Comparison of ENCODE assay signal across 1 cellular context in genomic region chr5:80399553-80400239, GRCh38.
TF ChIP-seq lines count a peak whose summit lies in the region.

No MANE protein-coding gene starts in this region.

TF ChIP-seq in HepG2, 621 proteins besides CTCF, POLR2A, EP300 and RAD21 (continued from another document):
- no peak for TF ChIP-seq E2F2 (CRISPR knock-in tag; IDR thresholded peaks at IDR 0.05; ENCODE audit: borderline replicate concordance)
- TF ChIP-seq FOSL2 (CRISPR knock-in tag; IDR thresholded peaks at IDR 0.05) = 0 out of 2 replicates have a peak, but pooled peaks have one; percentile 19
- TF ChIP-seq SMARCC2 (IDR thresholded peaks at IDR 0.05) = no peak
- TF ChIP-seq SIX1 (CRISPR knock-in tag; IDR thresholded peaks at IDR 0.05; ENCODE audit: borderline replicate concordance) = no peak
- TF ChIP-seq NFE2L2 (IDR thresholded peaks at IDR 0.05; ENCODE audit: low read length) = peak; percentile 41; the same call in 1 of the 2 replicates
- no peak for TF ChIP-seq ZNF713 (CRISPR knock-in tag; IDR thresholded peaks at IDR 0.05)
- TF ChIP-seq SALL1 (CRISPR knock-in tag; IDR thresholded peaks at IDR 0.05) = no peak
- no peak for TF ChIP-seq ZNF292 (CRISPR knock-in tag; IDR thresholded peaks at IDR 0.05; ENCODE audit: borderline replicate concordance, low read depth)
- peak; percentile 62; the same call in 1 of the 2 replicates for TF ChIP-seq ATF7 (IDR thresholded peaks at IDR 0.05)
- no peak for TF ChIP-seq ATF7 (CRISPR knock-in tag; IDR thresholded peaks at IDR 0.05)
- no peak for TF ChIP-seq ZGPAT (CRISPR knock-in tag; IDR thresholded peaks at IDR 0.05)
- TF ChIP-seq ZNF891 (CRISPR knock-in tag; IDR thresholded peaks at IDR 0.05) = no peak
- TF ChIP-seq THAP8 (CRISPR knock-in tag; IDR thresholded peaks at IDR 0.05; ENCODE audit: borderline replicate concordance) = no peak
- no peak for TF ChIP-seq ZNF414 (CRISPR knock-in tag; IDR thresholded peaks at IDR 0.05)
- no peak for TF ChIP-seq IRF2 (CRISPR knock-in tag; IDR thresholded peaks at IDR 0.05)
- no peak for TF ChIP-seq PREB (CRISPR knock-in tag; IDR thresholded peaks at IDR 0.05)
- no peak for TF ChIP-seq GRHL1 (CRISPR knock-in tag; conservative IDR thresholded peaks at IDR 0.05)
- no peak for TF ChIP-seq E2F1 (CRISPR knock-in tag; IDR thresholded peaks at IDR 0.05)
- TF ChIP-seq CEBPB (IDR thresholded peaks at IDR 0.05; ENCODE audit: borderline replicate concordance, low read depth, low read length) = peak; percentile 89
- TF ChIP-seq USF2 (IDR thresholded peaks at IDR 0.05; ENCODE audit: low read depth, low read length) = no peak
- TF ChIP-seq USF2 (CRISPR knock-in tag; IDR thresholded peaks at IDR 0.05; ENCODE audit: borderline replicate concordance) = peak; percentile 27; the same call in 1 of the 2 replicates
- no peak for TF ChIP-seq FOXM1 (CRISPR knock-in tag; IDR thresholded peaks at IDR 0.05)
- TF ChIP-seq CBX2 (IDR thresholded peaks at IDR 0.05; ENCODE audit: low read depth, low read length) = no peak
- TF ChIP-seq CBX2 (CRISPR knock-in tag; IDR thresholded peaks at IDR 0.05; ENCODE audit: low read depth) = no peak
- TF ChIP-seq RFXANK (CRISPR knock-in tag; IDR thresholded peaks at IDR 0.05) = no peak
- TF ChIP-seq NR3C1 (CRISPR knock-in tag; IDR thresholded peaks at IDR 0.05) = no peak
- TF ChIP-seq DNMT1 (CRISPR knock-in tag; IDR thresholded peaks at IDR 0.05) = no peak
